8 cellular contexts compared by ENCODE assay signal in genomic region chr1:100322436-100323211, GRCh38. TPM values are rescaled to one million over a fixed set of nuclear protein-coding genes. Genes with fewer than 3 reads are reported as not detected.
A peak's percentile ranks its signal among the peaks of the same experiment; 100 is the strongest.
DNase-seq lines count a peak whose midpoint lies in the region; ATAC-seq and TF ChIP-seq lines count a peak whose summit lies in the region.
"Had no signal": no experiment of that assay in that cellular context is flagged by ENCODE, and none has a peak within 500 bp of the region (broad histone marks: within the 10 kb centered on the region; RNA-seq: fewer than 3 reads in every experiment).

No MANE protein-coding gene starts in this region.

- H3K9me3 Mint-ChIP-seq in chondrocyte (ENCODE audit: low read depth): peaks cover 9% of the 10 kb centered on the region

- peak overlapping the region; percentile 19 for H3K27ac Mint-ChIP-seq in chondrocyte (ENCODE audit: unreplicated experiment)

- H3K4me3 Mint-ChIP-seq in chondrocyte (ENCODE audit: unreplicated experiment): no peak overlapping the region

- DNase-seq in chondrocyte (ENCODE audit: low spot score): no peak
- no peak for DNase-seq in sciatic nerve (ENCODE audit: low spot score)
- no peak for DNase-seq in UCSD-AML1 (lab: John Stamatoyannopoulos, UW; ENCODE audit: unreplicated experiment)
- no peak for DNase-seq in NCI-H526 treated with DMSO at 0.1 percent for 48 hours (lab: John Stamatoyannopoulos, UW)
- DNase-seq: tibial artery had no signal

- TF ChIP-seq CTCF in chondrocyte (IDR thresholded peaks at IDR 0.05): no peak

- H3K36me3 Mint-ChIP-seq in chondrocyte (ENCODE audit: low read depth): peaks cover 5% of the 10 kb centered on the region

- ATAC-seq in GM18909 (IDR thresholded peaks at IDR 0.05; ENCODE audit: poor library complexity, unreplicated experiment): peak; percentile 88
- ATAC-seq in HG03175 (IDR thresholded peaks at IDR 0.05; ENCODE audit: unreplicated experiment): peak; percentile 81
- ATAC-seq in sciatic nerve: peak; percentile 73
- no peak for ATAC-seq in GM18873 (IDR thresholded peaks at IDR 0.05; ENCODE audit: low FRiP score, unreplicated experiment)

- intact Hi-C loops in sciatic nerve (cut with DNase I): no loop called here

- H3K4me1 Mint-ChIP-seq in chondrocyte (ENCODE audit: low read depth): peaks cover 12% of the 10 kb centered on the region

- H3K27me3 Mint-ChIP-seq in chondrocyte (ENCODE audit: low read depth): peaks cover 3% of the 10 kb centered on the region

RNA-seq across cellular contexts. Expression of gene CDC14A, which starts 29.7 kb away (rescaled TPM):
- total RNA-seq in chondrocyte (1.4 to 2.3 TPM (median 1.5 TPM) in 3 replicates), sciatic nerve (16.8 TPM)

RNA-seq across cellular contexts. Expression of gene RTCA, which starts 56.6 kb away (rescaled TPM):
- total RNA-seq in chondrocyte: 36.7 to 40.7 TPM (median 37.5 TPM) in 3 replicates
- 23.6 TPM for total RNA-seq in sciatic nerve
